Comparison of ENCODE assay signal across 7 cellular contexts in genomic region chr4:128422296-128422695, GRCh38.
A peak's percentile ranks its signal among the peaks of the same experiment; 100 is the strongest.
DNase-seq lines count a peak whose midpoint lies in the region; ATAC-seq, FAIRE-seq and TF ChIP-seq lines count a peak whose summit lies in the region.
"Not testable (repeated sequence)": the region's sequence is repeated elsewhere in the genome, so short reads cannot be mapped to it uniquely, and the experiment has no call there.

No MANE protein-coding gene starts in this region.

- FAIRE-seq in astrocyte (lab: Jason Lieb, UNC) = not testable (repeated sequence)

- H4K20me1 ChIP-seq in astrocyte (ENCODE audit: insufficient read depth, low read length) = not testable (repeated sequence)

- H3K4me3 Mint-ChIP-seq in astrocyte (ENCODE audit: unreplicated experiment) = not testable (repeated sequence)

- DNase-seq in astrocyte (ENCODE audit: low read depth) = not testable (repeated sequence)

- H3K9ac ChIP-seq in astrocyte (ENCODE audit: low read length) = not testable (repeated sequence)

- H3K36me3 Mint-ChIP-seq in astrocyte (ENCODE audit: low read depth, unreplicated experiment) = not testable (repeated sequence)

- not testable (repeated sequence) for H3K4me1 ChIP-seq in astrocyte (ENCODE audit: insufficient read depth, low read length)

- not testable (repeated sequence) for TF ChIP-seq CTCF in astrocyte (IDR thresholded peaks at IDR 0.05; ENCODE audit: insufficient read depth, low read depth, low read length)

- not testable (repeated sequence) for H3K4me3 ChIP-seq in astrocyte (ENCODE audit: insufficient read depth, low read depth, low read length)

- ATAC-seq in GM18502 (IDR thresholded peaks at IDR 0.05; ENCODE audit: poor library complexity, unreplicated experiment) (peak; percentile 71), GM19023 (IDR thresholded peaks at IDR 0.05; ENCODE audit: unreplicated experiment) (peak; percentile 82), GM21381 (IDR thresholded peaks at IDR 0.05; ENCODE audit: unreplicated experiment) (peak; percentile 50), HG02642 (IDR thresholded peaks at IDR 0.05; ENCODE audit: poor library complexity, unreplicated experiment) (peak; percentile 87), HG02981 (IDR thresholded peaks at IDR 0.05; ENCODE audit: unreplicated experiment) (peak; percentile 79), HG03378 (IDR thresholded peaks at IDR 0.05; ENCODE audit: unreplicated experiment) (peak; percentile 77)

- H3K36me3 ChIP-seq in astrocyte (ENCODE audit: insufficient read depth, low read length) = not testable (repeated sequence)

- not testable (repeated sequence) for H2AFZ ChIP-seq in astrocyte (ENCODE audit: low read depth, low read length)

- H3K4me1 Mint-ChIP-seq in astrocyte (ENCODE audit: low read depth, unreplicated experiment) = peaks cover 31% of the 10 kb centered on the region

- not testable (repeated sequence) for H3K27me3 Mint-ChIP-seq in astrocyte (ENCODE audit: low read depth, unreplicated experiment)

- H3K4me2 ChIP-seq in astrocyte (ENCODE audit: low read length) = not testable (repeated sequence)

- H3K9me3 Mint-ChIP-seq in astrocyte (ENCODE audit: unreplicated experiment) = not testable (repeated sequence)

- not testable (repeated sequence) for H3K27ac ChIP-seq in astrocyte (ENCODE audit: low read depth, low read length)

- H3K9me3 ChIP-seq in astrocyte (ENCODE audit: insufficient read depth, low read depth, low read length) = not testable (repeated sequence)

- peak overlapping the region; percentile 63 for H3K27ac Mint-ChIP-seq in astrocyte (ENCODE audit: unreplicated experiment)

- H3K27me3 ChIP-seq in astrocyte (ENCODE audit: insufficient read depth, low read length) = not testable (repeated sequence)

- H3K79me2 ChIP-seq in astrocyte (ENCODE audit: insufficient read depth, low read length) = not testable (repeated sequence)
